ENCODE assay signal across 23 cellular contexts in the genomic region with DNA sequence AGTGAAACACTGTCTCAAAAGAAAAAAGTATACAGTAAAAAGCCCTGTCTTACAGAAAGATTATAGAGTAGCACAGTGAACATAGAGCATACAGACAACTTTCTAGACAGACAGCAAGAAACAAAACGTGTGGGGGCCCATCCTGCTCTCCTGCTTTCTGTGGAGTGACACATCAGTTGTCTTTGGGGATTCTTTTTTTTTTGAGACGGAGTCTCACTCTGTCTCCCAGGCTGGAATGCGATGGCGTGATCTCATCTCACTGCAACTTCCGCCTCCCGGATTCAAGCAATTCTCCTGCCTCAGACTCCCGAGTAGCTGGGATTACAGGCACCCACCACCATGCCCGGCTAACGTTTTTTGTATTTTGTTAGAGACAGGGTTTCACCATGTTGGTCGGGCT. TPM values are rescaled to one million over a fixed set of nuclear protein-coding genes. Genes with fewer than 3 reads are reported as not detected.
"Had no signal": no experiment of that assay in that cellular context is flagged by ENCODE, and none has a peak within 500 bp of the region (broad histone marks: within the 10 kb centered on the region; RNA-seq: fewer than 3 reads in every experiment).

No MANE protein-coding gene starts in this region.

- H3K36me3 ChIP-seq: prostate gland, right lobe of liver, thoracic aorta had no signal

- H3K4me3 ChIP-seq: coronary artery, prostate gland, right lobe of liver, thoracic aorta had no signal

- H3K9ac ChIP-seq: parathyroid adenoma had no signal

- H3K4me1 ChIP-seq: parathyroid adenoma, prostate gland, right lobe of liver had no signal

- H3K79me2 ChIP-seq: parathyroid adenoma had no signal

- ATAC-seq: esophagus mucosa; naive thymus-derived CD4-positive, alpha-beta T cell; right lobe of liver; stimulated activated naive B cell treated with anti-CD40 and anti-IgM and Interleukin-4, amounts not matched to agents 10 μg/mL and 1 μg/mL and 100 μg/mL, for 72 hours; stimulated activated naive CD8-positive, alpha-beta T cell treated with anti-CD3 and anti-CD28 coated beads, Interleukin-15, amount 100 ng/mL, for 72 hours had no signal

- H2AFZ ChIP-seq: parathyroid adenoma had no signal

- DNase-seq: effector CD4-positive, alpha-beta T cell; immature natural killer cell; kidney glomerular epithelial cell; naive thymus-derived CD4-positive, alpha-beta T cell; nephron progenitor cell; right lobe of liver; stimulated activated CD4-positive, alpha-beta T cell treated with anti-CD3 and anti-CD28 coated beads, Interleukin-2, amount 100 ng/mL, for 24 hours; stimulated activated CD4-positive, alpha-beta T cell treated with anti-CD3 and anti-CD28 coated beads, Interleukin-4, amount 100 ng/mL, for 4 hours; stimulated activated naive B cell treated with anti-CD40 and anti-IgM and Interleukin-4, amounts not matched to agents 10 μg/mL and 1 μg/mL and 100 μg/mL, for 72 hours; stimulated activated naive CD8-positive, alpha-beta T cell treated with anti-CD3 and anti-CD28 coated beads, Interleukin-15, amount 100 ng/mL, for 72 hours had no signal

- H3K27ac ChIP-seq: coronary artery, parathyroid adenoma, prostate gland, right lobe of liver, thoracic aorta had no signal

- H3K27me3 ChIP-seq: right lobe of liver had no signal

- H3K9me3 ChIP-seq: prostate gland, right lobe of liver, thoracic aorta had no signal

RNA-seq across cellular contexts. Expression of gene CDHR2, which starts 14.9 kb away (rescaled TPM):
- total RNA-seq: endothelial cell of umbilical vein, esophagus mucosa, fibroblast of villous mesenchyme, lung microvascular endothelial cell, omental fat pad, renal cortical epithelial cell, skeletal muscle tissue, thoracic aorta, urinary bladder had no signal
- polyA plus RNA-seq: endothelial cell of umbilical vein; fibroblast of lung; immature natural killer cell; naive thymus-derived CD4-positive, alpha-beta T cell; urinary bladder had no signal

RNA-seq across cellular contexts. Expression of gene GPRIN1, which starts 46.0 kb away (rescaled TPM):
- polyA plus RNA-seq: naive thymus-derived CD4-positive, alpha-beta T cell had no signal
